ENCODE assay signal across 18 cellular contexts in genomic region chr18:23220355-23220754, GRCh38.
"Had no signal": no experiment of that assay in that cellular context is flagged by ENCODE, and none has a peak within 500 bp of the region (broad histone marks: within the 10 kb centered on the region; RNA-seq: fewer than 3 reads in every experiment).

No MANE protein-coding gene starts in this region.

- ATAC-seq: activated T-cell treated with anti-CD3 and anti-CD28 coated beads, Interleukin-2, amount 50 U/mL, for 4 hours; left cardiac atrium; stimulated activated naive CD8-positive, alpha-beta T cell treated with anti-CD3 and anti-CD28 coated beads, Interleukin-15, amount 100 ng/mL, for 72 hours had no signal

- H3K36me3 ChIP-seq: cardiac muscle cell, colonic mucosa, ovary had no signal

- H3K4me1 Mint-ChIP-seq: immature natural killer cell had no signal

- H3K4me3 ChIP-seq: ascending aorta, cardiac muscle cell, colonic mucosa, ovary had no signal

- H3K27me3 Mint-ChIP-seq: activated naive CD8-positive, alpha-beta T cell; stimulated activated naive CD8-positive, alpha-beta T cell treated with anti-CD3 and anti-CD28 coated beads, Interleukin-15, amount 100 ng/mL, for 72 hours had no signal

- H3K9me3 ChIP-seq: ascending aorta, colonic mucosa, ovary had no signal

- H3K36me3 Mint-ChIP-seq: activated CD4-positive, alpha-beta memory T cell treated with anti-CD3 and anti-CD28 coated beads for 36 hours; activated naive CD8-positive, alpha-beta T cell; immature natural killer cell had no signal

- H3K9me3 Mint-ChIP-seq: activated CD4-positive, alpha-beta memory T cell treated with anti-CD3 and anti-CD28 coated beads for 36 hours; activated T-cell treated with anti-CD3 and anti-CD28 coated beads, Interleukin-2, amount 50 U/mL, for 4 hours; immature natural killer cell; memory B cell; neural crest cell; stimulated activated naive CD8-positive, alpha-beta T cell treated with anti-CD3 and anti-CD28 coated beads, Interleukin-15, amount 100 ng/mL, for 72 hours had no signal

- H3K4me1 ChIP-seq: colonic mucosa had no signal

- H3K27ac Mint-ChIP-seq: activated CD4-positive, alpha-beta memory T cell treated with anti-CD3 and anti-CD28 coated beads for 36 hours; activated naive CD8-positive, alpha-beta T cell; stimulated activated naive CD8-positive, alpha-beta T cell treated with anti-CD3 and anti-CD28 coated beads, Interleukin-15, amount 100 ng/mL, for 72 hours had no signal

- DNase-seq: activated CD4-positive, alpha-beta memory T cell treated with anti-CD3 and anti-CD28 coated beads for 36 hours; activated CD4-positive, CD25-positive, alpha-beta regulatory T cell treated with anti-CD3 and anti-CD28 coated beads, Interleukin-2, amount 50 U/mL, for 72 hours; activated effector memory CD4-positive, alpha-beta T cell treated with anti-CD3 and anti-CD28 coated beads, Interleukin-2, amount 50 U/mL, for 16 hours; activated T-cell treated with anti-CD3 and anti-CD28 coated beads, Interleukin-2, amount 50 U/mL, for 4 hours; colonic mucosa; effector memory CD4-positive, alpha-beta T cell; immature natural killer cell; left cardiac atrium; ovary; stimulated activated CD4-positive, alpha-beta T cell treated with anti-CD3 and anti-CD28 coated beads, Interleukin-4, amount 100 ng/mL, for 1 hour; stimulated activated CD8-positive, alpha-beta memory T cell treated with anti-CD3 and anti-CD28 coated beads, Interleukin-4, amount 100 ng/mL, for 48 hours; stimulated activated naive CD8-positive, alpha-beta T cell treated with anti-CD3 and anti-CD28 coated beads, Interleukin-15, amount 100 ng/mL, for 72 hours; T-helper 9 cell had no signal

- H3K4me3 Mint-ChIP-seq: activated CD4-positive, alpha-beta memory T cell treated with anti-CD3 and anti-CD28 coated beads for 36 hours; activated naive CD8-positive, alpha-beta T cell; activated T-cell treated with anti-CD3 and anti-CD28 coated beads, Interleukin-2, amount 50 U/mL, for 4 hours; immature natural killer cell; memory B cell; neural crest cell; stimulated activated naive CD8-positive, alpha-beta T cell treated with anti-CD3 and anti-CD28 coated beads, Interleukin-15, amount 100 ng/mL, for 72 hours had no signal

- H3K27me3 ChIP-seq: ascending aorta, cardiac muscle cell, colonic mucosa, ovary had no signal

- H3K27ac ChIP-seq: cardiac muscle cell, colonic mucosa, ovary had no signal
